ENCODE assay signal across 20 cellular contexts in the genomic region with DNA sequence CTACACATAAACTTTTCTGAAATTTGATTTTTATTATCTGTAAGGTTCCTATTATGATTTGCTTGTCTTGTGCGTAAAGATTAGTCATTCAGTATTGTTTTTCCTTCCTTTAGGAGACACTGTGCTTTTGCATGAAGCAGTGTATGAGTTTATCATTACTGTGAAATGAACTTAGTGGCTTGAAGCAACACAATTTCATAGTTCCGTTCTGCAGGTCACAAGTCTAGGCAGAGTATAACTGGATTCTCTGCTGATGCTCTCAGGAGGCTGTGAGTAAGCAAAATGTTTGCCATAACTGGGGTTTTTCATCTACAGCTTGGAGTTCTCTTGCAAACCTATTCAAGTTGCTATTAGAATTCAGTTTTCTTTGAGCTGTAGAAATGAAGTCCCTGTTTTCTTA.
"Had no signal": no experiment of that assay in that cellular context is flagged by ENCODE, and none has a peak within 500 bp of the region (broad histone marks: within the 10 kb centered on the region; RNA-seq: fewer than 3 reads in every experiment).

No MANE protein-coding gene starts in this region.

- H3K4me1 ChIP-seq: breast epithelium, esophagus squamous epithelium, upper lobe of left lung had no signal

- DNase-seq: activated CD4-positive, CD25-positive, alpha-beta regulatory T cell treated with anti-CD3 and anti-CD28 coated beads, Interleukin-2, amount 50 U/mL, for 72 hours; activated naive CD8-positive, alpha-beta T cell treated with anti-CD3 and anti-CD28 coated beads for 36 hours; anterior cingulate cortex; cerebellar nuclear complex; effector memory CD4-positive, alpha-beta T cell; esophagus squamous epithelium; foreskin fibroblast; left cardiac atrium; naive thymus-derived CD8-positive, alpha-beta T cell; stimulated activated CD4-positive, alpha-beta T cell treated with anti-CD3 and anti-CD28 coated beads, Interleukin-4, amount 100 ng/mL, for 4 hours; upper lobe of left lung had no signal

- H3K4me1 Mint-ChIP-seq: activated naive CD8-positive, alpha-beta T cell treated with anti-CD3 and anti-CD28 coated beads for 36 hours; naive thymus-derived CD8-positive, alpha-beta T cell; stimulated activated memory B cell treated with anti-CD40 and anti-IgM and Interleukin-4, amounts not matched to agents 10 μg/mL and 1 μg/mL and 100 μg/mL, for 72 hours had no signal

- H3K4me3 ChIP-seq: breast epithelium, esophagus squamous epithelium, thoracic aorta, upper lobe of left lung had no signal

- H3K36me3 Mint-ChIP-seq: activated naive CD8-positive, alpha-beta T cell treated with anti-CD3 and anti-CD28 coated beads for 36 hours; naive thymus-derived CD8-positive, alpha-beta T cell; stimulated activated memory B cell treated with anti-CD40 and anti-IgM and Interleukin-4, amounts not matched to agents 10 μg/mL and 1 μg/mL and 100 μg/mL, for 72 hours had no signal

- H3K27me3 ChIP-seq: breast epithelium, esophagus squamous epithelium, neutrophil, upper lobe of left lung had no signal

- H3K36me3 ChIP-seq: breast epithelium, esophagus squamous epithelium, neutrophil, thoracic aorta, upper lobe of left lung had no signal

- H3K4me3 Mint-ChIP-seq: activated naive CD8-positive, alpha-beta T cell treated with anti-CD3 and anti-CD28 coated beads for 36 hours; dendritic cell treated with granulocyte-macrophage colony-stimulating factor and Interleukin-4, amounts not matched to agents 40 ng/mL and 50 ng/mL, for 4 days; naive thymus-derived CD8-positive, alpha-beta T cell; stimulated activated memory B cell treated with anti-CD40 and anti-IgM and Interleukin-4, amounts not matched to agents 10 μg/mL and 1 μg/mL and 100 μg/mL, for 72 hours; T-helper 1 cell treated with Interleukin-12 subunit alpha and Interleukin-12 subunit beta and Interleukin-4 antibody, amounts not matched to agents 30 μg/mL and 1 μg/mL, for 36 hours had no signal

- FAIRE-seq: endothelial cell of umbilical vein, islet of Langerhans had no signal

- H3K27ac ChIP-seq: breast epithelium, esophagus squamous epithelium, neutrophil, thoracic aorta, upper lobe of left lung, VCaP had no signal

- H3K9me3 Mint-ChIP-seq: activated naive CD8-positive, alpha-beta T cell treated with anti-CD3 and anti-CD28 coated beads for 36 hours; T-helper 1 cell treated with Interleukin-12 subunit alpha and Interleukin-12 subunit beta and Interleukin-4 antibody, amounts not matched to agents 30 μg/mL and 1 μg/mL, for 36 hours had no signal

- H3K27me3 Mint-ChIP-seq: activated naive CD8-positive, alpha-beta T cell treated with anti-CD3 and anti-CD28 coated beads for 36 hours; dendritic cell treated with granulocyte-macrophage colony-stimulating factor and Interleukin-4, amounts not matched to agents 40 ng/mL and 50 ng/mL, for 4 days; naive thymus-derived CD8-positive, alpha-beta T cell; stimulated activated memory B cell treated with anti-CD40 and anti-IgM and Interleukin-4, amounts not matched to agents 10 μg/mL and 1 μg/mL and 100 μg/mL, for 72 hours had no signal

- H3K9me3 ChIP-seq: esophagus squamous epithelium, neutrophil, thoracic aorta, upper lobe of left lung had no signal

- H3K27ac Mint-ChIP-seq: activated naive CD8-positive, alpha-beta T cell treated with anti-CD3 and anti-CD28 coated beads for 36 hours; dendritic cell treated with granulocyte-macrophage colony-stimulating factor and Interleukin-4, amounts not matched to agents 40 ng/mL and 50 ng/mL, for 4 days; naive thymus-derived CD8-positive, alpha-beta T cell; stimulated activated memory B cell treated with anti-CD40 and anti-IgM and Interleukin-4, amounts not matched to agents 10 μg/mL and 1 μg/mL and 100 μg/mL, for 72 hours; T-helper 1 cell treated with Interleukin-12 subunit alpha and Interleukin-12 subunit beta and Interleukin-4 antibody, amounts not matched to agents 30 μg/mL and 1 μg/mL, for 36 hours had no signal
